7 cellular contexts compared by ENCODE assay signal in the genomic region with DNA sequence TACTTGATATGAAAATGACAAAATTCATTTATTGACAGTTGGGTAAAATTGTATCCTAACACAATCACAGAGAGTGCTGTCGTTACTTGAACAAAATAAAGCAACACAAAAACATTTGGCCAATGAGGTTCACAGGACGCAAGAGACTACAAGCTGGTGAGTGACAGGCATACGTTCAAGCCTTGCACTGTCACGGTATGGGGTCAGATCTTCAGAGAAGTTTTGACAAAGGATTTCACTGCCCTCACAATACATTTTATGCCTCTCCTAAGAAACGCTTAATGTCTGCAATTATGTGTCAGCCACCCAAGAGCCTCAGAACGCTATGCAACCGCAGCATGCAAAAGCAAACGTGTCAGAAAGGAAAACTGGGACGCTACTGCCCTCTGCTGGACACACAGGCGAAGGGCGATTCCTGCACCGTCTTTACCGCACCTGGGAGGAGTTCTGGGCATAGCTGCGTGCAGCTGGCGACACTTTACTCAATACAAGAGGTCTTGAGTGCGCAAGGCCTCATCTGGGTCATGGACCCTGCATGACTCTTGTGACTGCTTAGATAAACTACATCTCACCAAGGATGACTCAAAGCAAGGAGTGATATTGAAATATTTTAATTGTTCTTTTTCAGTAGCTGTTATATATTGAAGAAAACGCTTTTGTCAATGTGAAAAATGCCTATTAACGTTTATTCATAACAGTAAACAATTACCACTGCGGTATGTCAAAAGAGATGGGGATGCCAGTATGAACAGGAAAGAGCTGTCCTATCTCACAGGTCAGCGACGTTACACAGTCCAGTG.
DNase-seq lines count a peak whose midpoint lies in the region; ATAC-seq, FAIRE-seq and TF ChIP-seq lines count a peak whose summit lies in the region.

No MANE protein-coding gene starts in this region.

- H3K4me3 ChIP-seq in HEK293 (ENCODE audit: low read depth, low read length) (no peak overlapping the region), MG63 (no peak overlapping the region), right cardiac atrium (ENCODE audit: low read length) (no peak overlapping the region), sigmoid colon (no peak overlapping the region)

- peak; percentile 24 for FAIRE-seq in GM12892 (lab: Jason Lieb, UNC)

- intact Hi-C loops in right cardiac atrium (cut with DNase I) = no loop called here
- intact Hi-C loops in sigmoid colon (cut with DNase I) = no loop called here

- 20% methylated on average over 21 of the region's 21 CpGs for WGBS in right cardiac atrium
- 24 to 29% methylated on average over 21 of the region's 21 CpGs for WGBS in sigmoid colon, 2 donors

- no peaks in the 10 kb centered on the region for H3K9me3 ChIP-seq in HEK293 (ENCODE audit: control insufficient read depth, insufficient read depth, low read depth, low read length)
- no peaks in the 10 kb centered on the region for H3K9me3 ChIP-seq in MG63
- H3K9me3 ChIP-seq in right cardiac atrium (ENCODE audit: control insufficient read depth, low read length) = no peaks in the 10 kb centered on the region
- H3K9me3 ChIP-seq in sigmoid colon = no peaks in the 10 kb centered on the region

- H3K27me3 ChIP-seq in MG63 (no peaks in the 10 kb centered on the region), right cardiac atrium (ENCODE audit: control insufficient read depth, insufficient read depth) (no peaks in the 10 kb centered on the region), sigmoid colon (no peaks in the 10 kb centered on the region)

- H3K36me3 ChIP-seq in HEK293 (ENCODE audit: control insufficient read depth in 2 of 2, insufficient read depth in 1 of 2, low read length in 2 of 2) (no peaks in the 10 kb centered on the region), MG63 (no peaks in the 10 kb centered on the region), sigmoid colon (no peaks in the 10 kb centered on the region)

- H3K27ac ChIP-seq in HEK293 (ENCODE audit: extremely low read depth, low read depth, low read length) (no peak overlapping the region), right cardiac atrium (ENCODE audit: low read length) (no peak overlapping the region), sigmoid colon (no peak overlapping the region)

- POLR2A ChIA-PET in HEK293 (lab: Yijun Ruan, JAX) = no interaction called here

- H3K4me1 ChIP-seq in HEK293 (ENCODE audit: control insufficient read depth, insufficient read depth, low read length) (no peaks in the 10 kb centered on the region), right cardiac atrium (ENCODE audit: control insufficient read depth, insufficient read depth, low read length) (no peaks in the 10 kb centered on the region), sigmoid colon (peaks cover 0 to 9% (median 4%) of the 10 kb centered on the region in 4 donors)

- peak; percentile 85 to 90 for ATAC-seq in right cardiac atrium

- CTCF ChIA-PET in HEK293 (lab: Yijun Ruan, JAX) = interaction anchor here (0.5 to 1.2 kb wide), 9 partner anchors 8 to 1065 kb away, joined by 3 to 4 read pairs (median 3); no protein-coding TSS in a partner anchor

- TF ChIP-seq EP300 in sigmoid colon (IDR thresholded peaks at IDR 0.05) = no peak

- TF ChIP-seq CTCF in HEK293 (tag by site-specific recombination; IDR thresholded peaks at IDR 0.05) (peak; percentile 29; the same call in 1 of the 2 replicates), sigmoid colon (IDR thresholded peaks at IDR 0.05) (peak; percentile 59 to 89 (median 73))

- TF ChIP-seq POLR2A in GM12892 (IDR thresholded peaks at IDR 0.05; ENCODE audit: low read depth, low read length) (no peak), sigmoid colon (IDR thresholded peaks at IDR 0.05) (no peak)

- DNase-seq in GM12892 (ENCODE audit: insufficient read length) (peak; percentile 18), MG63 (peak; percentile 36), SKM-1 (lab: John Stamatoyannopoulos, UW; ENCODE audit: unreplicated experiment) (peak; percentile 80), amygdala (lab: John Stamatoyannopoulos, UW) (peak in 54 of 56 donors; percentile 4 to 83 (median 50)), right cardiac atrium (peak; percentile 64 to 79 (median 79)), sigmoid colon (peak; percentile 77)

TF ChIP-seq in HEK293, 187 proteins besides CTCF, POLR2A, EP300 and RAD21:
- TF ChIP-seq ZNF610 (tag by site-specific recombination; IDR thresholded peaks at IDR 0.05; ENCODE audit: borderline replicate concordance) = no peak
- no peak for TF ChIP-seq ZNF133 (tag by site-specific recombination; IDR thresholded peaks at IDR 0.05)
- TF ChIP-seq KLF1 (tag by site-specific recombination; IDR thresholded peaks at IDR 0.05) = no peak
- TF ChIP-seq ZNF184 (tag by site-specific recombination; IDR thresholded peaks at IDR 0.05) = no peak
- TF ChIP-seq ZNF654 (tag by site-specific recombination; IDR thresholded peaks at IDR 0.05; ENCODE audit: low read depth) = peak; percentile 85
- no peak for TF ChIP-seq ZNF791 (tag by site-specific recombination; IDR thresholded peaks at IDR 0.05)

Comparison
In these comparisons a context has a peak if more than half of its experiments do, and no peak if none do; other contexts are left out.
1. DNase-seq: peak in every context shown above with its lines; median percentile 80 in SKM-1; 79 in right cardiac atrium; 77 in sigmoid colon; 50 in amygdala; 36 in MG63; 18 in GM12892.